Comparison of ENCODE assay signal across 1 cellular context in genomic region chr22:46010951-46011626, GRCh38.
TF ChIP-seq lines count a peak whose summit lies in the region.

No MANE protein-coding gene starts in this region.

TF ChIP-seq in HepG2, 621 proteins besides CTCF, POLR2A, EP300 and RAD21 (continued from another document and continues in another):
- no peak for TF ChIP-seq ZNF281 (CRISPR knock-in tag; IDR thresholded peaks at IDR 0.05; ENCODE audit: borderline replicate concordance)
- TF ChIP-seq, protein P1, sequence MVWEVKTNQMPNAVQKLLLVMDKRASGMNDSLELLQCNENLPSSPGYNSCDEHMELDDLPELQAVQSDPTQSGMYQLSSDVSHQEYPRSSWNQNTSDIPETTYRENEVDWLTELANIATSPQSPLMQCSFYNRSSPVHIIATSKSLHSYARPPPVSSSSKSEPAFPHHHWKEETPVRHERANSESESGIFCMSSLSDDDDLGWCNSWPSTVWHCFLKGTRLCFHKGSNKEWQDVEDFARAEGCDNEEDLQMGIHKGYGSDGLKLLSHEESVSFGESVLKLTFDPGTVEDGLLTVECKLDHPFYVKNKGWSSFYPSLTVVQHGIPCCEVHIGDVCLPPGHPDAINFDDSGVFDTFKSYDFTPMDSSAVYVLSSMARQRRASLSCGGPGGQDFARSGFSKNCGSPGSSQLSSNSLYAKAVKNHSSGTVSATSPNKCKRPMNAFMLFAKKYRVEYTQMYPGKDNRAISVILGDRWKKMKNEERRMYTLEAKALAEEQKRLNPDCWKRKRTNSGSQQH (CRISPR knock-in tag; IDR thresholded peaks at IDR 0.05; ENCODE audit: low read depth): no peak
- no peak for TF ChIP-seq ZNF263 (CRISPR knock-in tag; IDR thresholded peaks at IDR 0.05)
- no peak for TF ChIP-seq GATA4 (IDR thresholded peaks at IDR 0.05; ENCODE audit: borderline replicate concordance, low read depth)
- no peak for TF ChIP-seq SP1 (IDR thresholded peaks at IDR 0.05)
- TF ChIP-seq SP1 (CRISPR knock-in tag; IDR thresholded peaks at IDR 0.05): no peak
- TF ChIP-seq HHEX (CRISPR knock-in tag; IDR thresholded peaks at IDR 0.05): no peak
- no peak for TF ChIP-seq FOXO4 (CRISPR knock-in tag; conservative IDR thresholded peaks at IDR 0.05)
- TF ChIP-seq ZNF7 (CRISPR knock-in tag; IDR thresholded peaks at IDR 0.05): no peak
- no peak for TF ChIP-seq SKI (IDR thresholded peaks at IDR 0.05; ENCODE audit: partially characterized antibody)
- TF ChIP-seq, protein P2, sequence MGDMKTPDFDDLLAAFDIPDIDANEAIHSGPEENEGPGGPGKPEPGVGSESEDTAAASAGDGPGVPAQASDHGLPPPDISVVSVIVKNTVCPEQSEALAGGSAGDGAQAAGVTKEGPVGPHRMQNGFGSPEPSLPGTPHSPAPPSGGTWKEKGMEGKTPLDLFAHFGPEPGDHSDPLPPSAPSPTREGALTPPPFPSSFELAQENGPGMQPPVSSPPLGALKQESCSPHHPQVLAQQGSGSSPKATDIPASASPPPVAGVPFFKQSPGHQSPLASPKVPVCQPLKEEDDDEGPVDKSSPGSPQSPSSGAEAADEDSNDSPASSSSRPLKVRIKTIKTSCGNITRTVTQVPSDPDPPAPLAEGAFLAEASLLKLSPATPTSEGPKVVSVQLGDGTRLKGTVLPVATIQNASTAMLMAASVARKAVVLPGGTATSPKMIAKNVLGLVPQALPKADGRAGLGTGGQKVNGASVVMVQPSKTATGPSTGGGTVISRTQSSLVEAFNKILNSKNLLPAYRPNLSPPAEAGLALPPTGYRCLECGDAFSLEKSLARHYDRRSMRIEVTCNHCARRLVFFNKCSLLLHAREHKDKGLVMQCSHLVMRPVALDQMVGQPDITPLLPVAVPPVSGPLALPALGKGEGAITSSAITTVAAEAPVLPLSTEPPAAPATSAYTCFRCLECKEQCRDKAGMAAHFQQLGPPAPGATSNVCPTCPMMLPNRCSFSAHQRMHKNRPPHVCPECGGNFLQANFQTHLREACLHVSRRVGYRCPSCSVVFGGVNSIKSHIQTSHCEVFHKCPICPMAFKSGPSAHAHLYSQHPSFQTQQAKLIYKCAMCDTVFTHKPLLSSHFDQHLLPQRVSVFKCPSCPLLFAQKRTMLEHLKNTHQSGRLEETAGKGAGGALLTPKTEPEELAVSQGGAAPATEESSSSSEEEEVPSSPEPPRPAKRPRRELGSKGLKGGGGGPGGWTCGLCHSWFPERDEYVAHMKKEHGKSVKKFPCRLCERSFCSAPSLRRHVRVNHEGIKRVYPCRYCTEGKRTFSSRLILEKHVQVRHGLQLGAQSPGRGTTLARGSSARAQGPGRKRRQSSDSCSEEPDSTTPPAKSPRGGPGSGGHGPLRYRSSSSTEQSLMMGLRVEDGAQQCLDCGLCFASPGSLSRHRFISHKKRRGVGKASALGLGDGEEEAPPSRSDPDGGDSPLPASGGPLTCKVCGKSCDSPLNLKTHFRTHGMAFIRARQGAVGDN (CRISPR knock-in tag; IDR thresholded peaks at IDR 0.05): peak; percentile 53; the same call in 1 of the 2 replicates
- TF ChIP-seq ZNF160 (CRISPR knock-in tag; IDR thresholded peaks at IDR 0.05): no peak
- no peak for TF ChIP-seq PRPF4 (IDR thresholded peaks at IDR 0.05; ENCODE audit: low read depth, low read length, poor library complexity, severe bottlenecking)
- no peak for TF ChIP-seq ZKSCAN8 (CRISPR knock-in tag; IDR thresholded peaks at IDR 0.05; ENCODE audit: borderline replicate concordance)
- TF ChIP-seq ZNF780A (CRISPR knock-in tag; IDR thresholded peaks at IDR 0.05): no peak
- no peak for TF ChIP-seq HNF4A (CRISPR knock-in tag; IDR thresholded peaks at IDR 0.05)
- TF ChIP-seq RELA (CRISPR knock-in tag; IDR thresholded peaks at IDR 0.05): no peak
- TF ChIP-seq PATZ1 (CRISPR knock-in tag; IDR thresholded peaks at IDR 0.05): no peak
- TF ChIP-seq ZBTB49 (CRISPR knock-in tag; IDR thresholded peaks at IDR 0.05; ENCODE audit: borderline replicate concordance): no peak
- TF ChIP-seq ZBTB42 (CRISPR knock-in tag; IDR thresholded peaks at IDR 0.05): no peak
- TF ChIP-seq HNRNPUL1 (IDR thresholded peaks at IDR 0.05; ENCODE audit: low read depth, low read length): no peak
- 0 out of 2 replicates have a peak, but pooled peaks have one; percentile 42 for TF ChIP-seq RXRA (CRISPR knock-in tag; IDR thresholded peaks at IDR 0.05)
- peak; percentile 97 for TF ChIP-seq HNRNPL (IDR thresholded peaks at IDR 0.05; ENCODE audit: low read depth, low read length)
- TF ChIP-seq, protein P3, sequence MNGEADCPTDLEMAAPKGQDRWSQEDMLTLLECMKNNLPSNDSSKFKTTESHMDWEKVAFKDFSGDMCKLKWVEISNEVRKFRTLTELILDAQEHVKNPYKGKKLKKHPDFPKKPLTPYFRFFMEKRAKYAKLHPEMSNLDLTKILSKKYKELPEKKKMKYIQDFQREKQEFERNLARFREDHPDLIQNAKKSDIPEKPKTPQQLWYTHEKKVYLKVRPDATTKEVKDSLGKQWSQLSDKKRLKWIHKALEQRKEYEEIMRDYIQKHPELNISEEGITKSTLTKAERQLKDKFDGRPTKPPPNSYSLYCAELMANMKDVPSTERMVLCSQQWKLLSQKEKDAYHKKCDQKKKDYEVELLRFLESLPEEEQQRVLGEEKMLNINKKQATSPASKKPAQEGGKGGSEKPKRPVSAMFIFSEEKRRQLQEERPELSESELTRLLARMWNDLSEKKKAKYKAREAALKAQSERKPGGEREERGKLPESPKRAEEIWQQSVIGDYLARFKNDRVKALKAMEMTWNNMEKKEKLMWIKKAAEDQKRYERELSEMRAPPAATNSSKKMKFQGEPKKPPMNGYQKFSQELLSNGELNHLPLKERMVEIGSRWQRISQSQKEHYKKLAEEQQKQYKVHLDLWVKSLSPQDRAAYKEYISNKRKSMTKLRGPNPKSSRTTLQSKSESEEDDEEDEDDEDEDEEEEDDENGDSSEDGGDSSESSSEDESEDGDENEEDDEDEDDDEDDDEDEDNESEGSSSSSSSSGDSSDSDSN (CRISPR knock-in tag; IDR thresholded peaks at IDR 0.05): peak; percentile 68
- no peak for TF ChIP-seq TBL1XR1 (IDR thresholded peaks at IDR 0.05; ENCODE audit: borderline replicate concordance, low read length, partially characterized antibody)
- no peak for TF ChIP-seq HMG20A (CRISPR knock-in tag; IDR thresholded peaks at IDR 0.05; ENCODE audit: borderline replicate concordance)
- no peak for TF ChIP-seq ZNF577 (CRISPR knock-in tag; IDR thresholded peaks at IDR 0.05; ENCODE audit: borderline replicate concordance, low read depth)
- TF ChIP-seq RNF2 (conservative IDR thresholded peaks at IDR 0.05; ENCODE audit: low read depth): no peak
- TF ChIP-seq SAFB2 (CRISPR knock-in tag; IDR thresholded peaks at IDR 0.05; ENCODE audit: borderline replicate concordance, low read depth): no peak
- TF ChIP-seq POLR2AphosphoS5 (IDR thresholded peaks at IDR 0.05; ENCODE audit: low read depth, low read length): no peak
- TF ChIP-seq EHMT2 (IDR thresholded peaks at IDR 0.05; ENCODE audit: borderline replicate concordance, low read depth, low read length): no peak
- no peak for TF ChIP-seq ELF4 (CRISPR knock-in tag; IDR thresholded peaks at IDR 0.05; ENCODE audit: borderline replicate concordance)
- no peak for TF ChIP-seq TSC22D2 (CRISPR knock-in tag; IDR thresholded peaks at IDR 0.05; ENCODE audit: borderline replicate concordance)
- TF ChIP-seq GMEB2 (CRISPR knock-in tag; IDR thresholded peaks at IDR 0.05; ENCODE audit: low read depth): no peak
- TF ChIP-seq, protein P4, sequence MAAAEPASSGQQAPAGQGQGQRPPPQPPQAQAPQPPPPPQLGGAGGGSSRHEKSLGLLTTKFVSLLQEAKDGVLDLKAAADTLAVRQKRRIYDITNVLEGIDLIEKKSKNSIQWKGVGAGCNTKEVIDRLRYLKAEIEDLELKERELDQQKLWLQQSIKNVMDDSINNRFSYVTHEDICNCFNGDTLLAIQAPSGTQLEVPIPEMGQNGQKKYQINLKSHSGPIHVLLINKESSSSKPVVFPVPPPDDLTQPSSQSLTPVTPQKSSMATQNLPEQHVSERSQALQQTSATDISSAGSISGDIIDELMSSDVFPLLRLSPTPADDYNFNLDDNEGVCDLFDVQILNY (CRISPR knock-in tag; conservative IDR thresholded peaks at IDR 0.05): no peak
- no peak for TF ChIP-seq CCDC6 (CRISPR knock-in tag; IDR thresholded peaks at IDR 0.05)
- TF ChIP-seq ZBTB34 (CRISPR knock-in tag; IDR thresholded peaks at IDR 0.05): peak; percentile 73; the same call in 1 of the 2 replicates
- TF ChIP-seq FOXA3 (CRISPR knock-in tag; IDR thresholded peaks at IDR 0.05): no peak
- TF ChIP-seq CENPT (CRISPR knock-in tag; IDR thresholded peaks at IDR 0.05; ENCODE audit: low read depth): no peak
- TF ChIP-seq KDM5B (CRISPR knock-in tag; IDR thresholded peaks at IDR 0.05; ENCODE audit: borderline replicate concordance): no peak
- no peak for TF ChIP-seq ZNF790 (CRISPR knock-in tag; IDR thresholded peaks at IDR 0.05; ENCODE audit: borderline replicate concordance)
- TF ChIP-seq RARA (CRISPR knock-in tag; IDR thresholded peaks at IDR 0.05): no peak
- TF ChIP-seq MED8 (CRISPR knock-in tag; IDR thresholded peaks at IDR 0.05; ENCODE audit: insufficient replicate concordance): no peak
